ENCODE assay signal across 11 cellular contexts in the genomic region with DNA sequence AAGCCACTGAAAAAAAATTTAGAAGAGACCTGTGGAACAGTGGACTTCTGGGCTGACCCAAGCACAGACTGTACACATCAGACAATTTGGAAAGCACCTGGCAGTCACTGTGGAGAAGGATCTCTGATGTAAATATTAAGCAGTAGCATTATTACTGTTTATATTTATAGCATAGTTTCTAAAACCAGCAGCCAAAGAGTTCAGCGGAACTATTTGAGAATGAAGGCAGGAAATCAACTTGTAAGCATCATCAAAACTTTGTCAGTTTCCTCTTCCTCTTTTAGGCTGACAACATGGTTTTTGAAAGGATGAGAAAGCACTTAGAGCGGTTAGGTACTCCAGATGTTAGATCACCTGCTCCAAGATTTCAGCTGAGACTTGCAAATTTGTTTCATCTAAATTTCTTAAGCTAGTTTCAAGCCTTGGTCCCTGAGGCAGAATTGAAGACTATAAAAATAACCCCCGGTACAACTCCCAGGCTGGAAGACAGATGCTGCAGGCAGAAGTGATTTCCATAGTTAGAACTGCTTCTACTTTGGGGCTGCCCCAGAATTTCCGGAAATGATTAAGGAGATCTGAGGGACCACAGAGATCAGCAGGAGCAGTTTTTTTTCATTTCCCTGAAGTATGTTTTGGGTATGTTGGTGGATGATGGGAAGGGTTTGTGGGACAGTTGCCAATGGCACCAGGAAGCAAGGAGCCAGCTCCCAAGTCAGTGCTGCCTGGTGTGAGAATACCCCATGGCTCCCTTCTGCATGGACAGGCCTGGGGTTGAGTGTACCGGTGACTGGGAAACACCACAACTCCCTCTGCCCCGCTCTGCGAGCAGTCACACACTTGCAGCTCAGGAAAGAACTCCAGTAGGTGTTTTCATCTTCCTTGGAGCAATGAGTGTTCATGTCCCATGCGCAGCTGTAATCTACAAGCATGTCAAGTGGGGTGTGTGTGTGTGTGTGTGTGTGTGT.
DNase-seq lines count a peak whose midpoint lies in the region; ATAC-seq and TF ChIP-seq lines count a peak whose summit lies in the region.
"Had no signal": no experiment of that assay in that cellular context is flagged by ENCODE, and none has a peak within 500 bp of the region (broad histone marks: within the 10 kb centered on the region; RNA-seq: fewer than 3 reads in every experiment).

No MANE protein-coding gene starts in this region.

- peaks cover 0 to 1% of the 10 kb centered on the region in 2 donors for H3K9me3 Mint-ChIP-seq in activated T-cell treated with anti-CD3 and anti-CD28 coated beads, Interleukin-2, amount 50 U/mL, for 72 hours

- intact Hi-C loops in spleen (cut with DNase I; ENCODE audit: low total_unique reads): no loop called here
- intact Hi-C loops in left lung (cut with DNase I): no loop called here

- TF ChIP-seq POLR2A in spleen (IDR thresholded peaks at IDR 0.05): no peak

- H3K4me3 ChIP-seq in spleen: peak overlapping the region in 1 of 8 donors; percentile 40
- no peak overlapping the region for H3K4me3 ChIP-seq in left lung

- peaks cover 0 to 6% (median 0%) of the 10 kb centered on the region in 8 donors for H3K9me3 ChIP-seq in spleen
- no peaks in the 10 kb centered on the region for H3K9me3 ChIP-seq in left lung

- peak overlapping the region in 1 of 2 donors; percentile 49 for H3K4me3 Mint-ChIP-seq in activated T-cell treated with anti-CD3 and anti-CD28 coated beads, Interleukin-2, amount 50 U/mL, for 72 hours
- H3K4me3 Mint-ChIP-seq: activated naive CD4-positive, alpha-beta T cell treated with anti-CD3 and anti-CD28 coated beads, Interleukin-2, amount 10 ng/mL, durations not matched to agents 7 days and 5 days had no signal

- TF ChIP-seq CTCF in spleen (IDR thresholded peaks at IDR 0.05 in 8 of 11, conservative IDR thresholded peaks at IDR 0.05 in 3 of 11): no peak
- TF ChIP-seq CTCF in left lung (IDR thresholded peaks at IDR 0.05): no peak

- H3K27me3 Mint-ChIP-seq in activated T-cell treated with anti-CD3 and anti-CD28 coated beads, Interleukin-2, amount 50 U/mL, for 72 hours (ENCODE audit: low read depth): no peaks in the 10 kb centered on the region
- H3K27me3 Mint-ChIP-seq: activated naive CD4-positive, alpha-beta T cell treated with anti-CD3 and anti-CD28 coated beads, Interleukin-2, amount 10 ng/mL, durations not matched to agents 7 days and 5 days had no signal

- no peaks in the 10 kb centered on the region for H3K4me1 Mint-ChIP-seq in activated T-cell treated with anti-CD3 and anti-CD28 coated beads, Interleukin-2, amount 50 U/mL, for 72 hours (ENCODE audit: low read depth)
- H3K4me1 Mint-ChIP-seq: activated naive CD4-positive, alpha-beta T cell treated with anti-CD3 and anti-CD28 coated beads, Interleukin-2, amount 10 ng/mL, durations not matched to agents 7 days and 5 days had no signal

- no peak for ATAC-seq in activated T-cell treated with anti-CD3 and anti-CD28 coated beads, Interleukin-2, amount 50 U/mL, for 72 hours (replicated peaks in 1 of 2)
- peak; percentile 87 for ATAC-seq in HG02852 (IDR thresholded peaks at IDR 0.05; ENCODE audit: unreplicated experiment)
- no peak for ATAC-seq in left lung

- WGBS in spleen, 5 donors: 38 to 51% (median 42%) methylated on average over 8 of the region's 8 CpGs

- H3K36me3 Mint-ChIP-seq in activated T-cell treated with anti-CD3 and anti-CD28 coated beads, Interleukin-2, amount 50 U/mL, for 72 hours (ENCODE audit: insufficient read depth in 2 of 2): no peaks in the 10 kb centered on the region
- H3K36me3 Mint-ChIP-seq: activated naive CD4-positive, alpha-beta T cell treated with anti-CD3 and anti-CD28 coated beads, Interleukin-2, amount 10 ng/mL, durations not matched to agents 7 days and 5 days had no signal

- H3K27ac Mint-ChIP-seq in activated T-cell treated with anti-CD3 and anti-CD28 coated beads, Interleukin-2, amount 50 U/mL, for 72 hours: peak overlapping the region; percentile 50
- H3K27ac Mint-ChIP-seq: activated naive CD4-positive, alpha-beta T cell treated with anti-CD3 and anti-CD28 coated beads, Interleukin-2, amount 10 ng/mL, durations not matched to agents 7 days and 5 days had no signal

- H3K4me1 ChIP-seq in spleen: peaks cover 0 to 12% (median 9%) of the 10 kb centered on the region in 6 donors
- H3K4me1 ChIP-seq in left lung: no peaks in the 10 kb centered on the region

- H3K36me3 ChIP-seq in spleen (no peaks in the 10 kb centered on the region), left lung (no peaks in the 10 kb centered on the region)

- H3K27me3 ChIP-seq in spleen (replicated peaks in 1 of 7) (no peaks in the 10 kb centered on the region), left lung (no peaks in the 10 kb centered on the region)

- H3K27ac ChIP-seq in spleen: peak overlapping the region in 5 of 8 donors; percentile 22 to 61 (median 54)
- H3K27ac ChIP-seq in left lung: peak overlapping the region in 1 of 2 donors; percentile 45

- DNase-seq in activated T-cell treated with anti-CD3 and anti-CD28 coated beads, Interleukin-2, amount 50 U/mL, for 72 hours: no peak
- no peak for DNase-seq in activated T-cell treated with anti-CD3 and anti-CD28 coated beads, Interleukin-2, amount 50 U/mL, for 1 hour
- DNase-seq in NOMO-1 (lab: John Stamatoyannopoulos, UW; ENCODE audit: unreplicated experiment in 2 of 2) (peak; percentile 53 to 88), spleen (no peak), left lung (no peak), NCI-H69 (lab: John Stamatoyannopoulos, UW) (no peak), kidney glomerular epithelial cell (lab: John Stamatoyannopoulos, UW) (no peak)
- DNase-seq: ACHN; activated naive CD4-positive, alpha-beta T cell treated with anti-CD3 and anti-CD28 coated beads, Interleukin-2, amount 10 ng/mL, durations not matched to agents 7 days and 5 days; T1000 had no signal

Comparison
In these comparisons a context has a peak if more than half of its experiments do, and no peak if none do; other contexts are left out.
1. DNase-seq: peak in NOMO-1 (2 of 2); none in activated T-cell treated with anti-CD3 and anti-CD28 coated beads, Interleukin-2, amount 50 U/mL, for 72 hours (0 of 2), activated T-cell treated with anti-CD3 and anti-CD28 coated beads, Interleukin-2, amount 50 U/mL, for 1 hour (single experiment), spleen (single experiment), left lung (0 of 2), NCI-H69 (single experiment) and kidney glomerular epithelial cell (single experiment).